Comparison of ENCODE assay signal across 11 cellular contexts in genomic region chr9:92952861-92953620, GRCh38. TPM values are rescaled to one million over a fixed set of nuclear protein-coding genes. Genes with fewer than 3 reads are reported as not detected.
DNase-seq lines count a peak whose midpoint lies in the region; ATAC-seq, FAIRE-seq and TF ChIP-seq lines count a peak whose summit lies in the region.
"Had no signal": no experiment of that assay in that cellular context is flagged by ENCODE, and none has a peak within 500 bp of the region (broad histone marks: within the 10 kb centered on the region; RNA-seq: fewer than 3 reads in every experiment).

No MANE protein-coding gene starts in this region.

- H3K79me2 ChIP-seq in GM23338 (replicated peaks; ENCODE audit: insufficient read depth) = no peaks in the 10 kb centered on the region

- H3F3A ChIP-seq in GM23338 (replicated peaks; ENCODE audit: low read depth) = no peaks in the 10 kb centered on the region; the same call in 1 of the 2 replicates

- peak overlapping the region; percentile 19 to 79 (median 68) for H3K27ac ChIP-seq in heart right ventricle
- H3K27ac ChIP-seq in right atrium auricular region = peak overlapping the region in 1 of 2 donors; percentile 46
- peak overlapping the region; percentile 79 for H3K27ac ChIP-seq in effector memory CD4-positive, alpha-beta T cell (ENCODE audit: insufficient read depth, low read length, poor library complexity, severe bottlenecking)
- H3K27ac ChIP-seq in thyroid gland = peak overlapping the region in 2 of 3 donors; percentile 42 to 47
- no peak overlapping the region for H3K27ac ChIP-seq in GM23338 (ENCODE audit: low read depth)

- no peak overlapping the region for H3K4me2 ChIP-seq in GM23338

- DNase-seq in heart right ventricle (no peak), right atrium auricular region (ENCODE audit: low spot score) (no peak), NCI-H524 treated with DMSO at 0.1 percent for 48 hours (lab: John Stamatoyannopoulos, UW) (peak; percentile 44), thyroid gland (peak; percentile 64 to 65), GM12892 (ENCODE audit: insufficient read length) (no peak), GM23338 (ENCODE audit: low spot score) (no peak)
- DNase-seq in effector memory CD4-positive, alpha-beta T cell = no peak

- TF ChIP-seq CTCF in heart right ventricle (IDR thresholded peaks at IDR 0.05) (no peak), right atrium auricular region (IDR thresholded peaks at IDR 0.05) (no peak), thyroid gland (IDR thresholded peaks at IDR 0.05) (no peak), GM23338 (conservative IDR thresholded peaks at IDR 0.05; ENCODE audit: low read depth in 2 of 2) (no peak)

- no peaks in the 10 kb centered on the region for H3K9me2 ChIP-seq in GM23338 (ENCODE audit: insufficient read depth)

- TF ChIP-seq POLR2A in thyroid gland (IDR thresholded peaks at IDR 0.05) = no peak
- TF ChIP-seq POLR2A in GM12892 (IDR thresholded peaks at IDR 0.05; ENCODE audit: low read depth, low read length) = no peak

- H2AFZ ChIP-seq in GM23338 = no peak overlapping the region

- H3K9me3 ChIP-seq in heart right ventricle = no peaks in the 10 kb centered on the region
- H3K9me3 ChIP-seq in right atrium auricular region = no peaks in the 10 kb centered on the region
- H3K9me3 ChIP-seq in effector memory CD4-positive, alpha-beta T cell (ENCODE audit: control insufficient read depth, low read length) = no peaks in the 10 kb centered on the region
- no peaks in the 10 kb centered on the region for H3K9me3 ChIP-seq in thyroid gland

- WGBS in heart right ventricle, 2 donors = 43 to 55% methylated on average over 9 of the region's 9 CpGs
- 23 to 33% methylated on average over 9 of the region's 9 CpGs for WGBS in thyroid gland, 2 donors

- no peaks in the 10 kb centered on the region for H3K9me3 Mint-ChIP-seq in GM23338
- H3K9me3 Mint-ChIP-seq: memory B cell had no signal

- no peaks in the 10 kb centered on the region; the same call in 1 of the 3 replicates for H3K4me1 Mint-ChIP-seq in GM23338

- no peak overlapping the region for H3K4me3 Mint-ChIP-seq in GM23338

- H3K27ac Mint-ChIP-seq in GM23338 = no peak overlapping the region

- intact Hi-C loops in heart right ventricle (cut with DNase I) = loop anchor here in 1 of 10 donors (10.0 kb wide), 1 partner anchor 78 kb away; the partner anchor contains the start of gene ZNF484
- intact Hi-C loops in thyroid gland (cut with DNase I) = loop anchor here (10.0 kb wide), 1 partner anchor 52 kb away; no protein-coding TSS in a partner anchor

- no peaks in the 10 kb centered on the region for H3K36me3 Mint-ChIP-seq in GM23338 (ENCODE audit: low read depth)

- peak overlapping the region in 2 of 10 donors; percentile 4 to 24 for H3K4me3 ChIP-seq in heart right ventricle
- H3K4me3 ChIP-seq in right atrium auricular region = no peak overlapping the region
- H3K4me3 ChIP-seq in effector memory CD4-positive, alpha-beta T cell (ENCODE audit: insufficient read depth, low read depth, low read length, poor library complexity, severe bottlenecking) = peak overlapping the region; percentile 43
- no peak overlapping the region for H3K4me3 ChIP-seq in thyroid gland (replicated peaks in 1 of 3)
- H3K4me3 ChIP-seq in GM23338 = no peak overlapping the region

- ATAC-seq in heart right ventricle (no peak), GM23338 (no peak), GM21576 (IDR thresholded peaks at IDR 0.05; ENCODE audit: unreplicated experiment) (no peak)
- ATAC-seq: Panc1 had no signal

- peaks cover 0 to 62% (median 38%) of the 10 kb centered on the region in 7 donors for H3K27me3 ChIP-seq in heart right ventricle
- peaks cover 0 to under 1% of the 10 kb centered on the region in 2 donors for H3K27me3 ChIP-seq in right atrium auricular region
- H3K27me3 ChIP-seq in effector memory CD4-positive, alpha-beta T cell (replicated peaks; ENCODE audit: control insufficient read depth, insufficient read depth, low read length, poor library complexity, severe bottlenecking) = no peaks in the 10 kb centered on the region
- H3K27me3 ChIP-seq in thyroid gland = no peaks in the 10 kb centered on the region
- H3K27me3 ChIP-seq in GM23338 (ENCODE audit: insufficient read depth) = no peaks in the 10 kb centered on the region

- peaks cover 8% of the 10 kb centered on the region for H3K27me3 Mint-ChIP-seq in GM23338 (ENCODE audit: insufficient read depth, low read depth, poor library complexity)

- H4K20me1 ChIP-seq in GM23338 (replicated peaks; ENCODE audit: insufficient read depth) = no peaks in the 10 kb centered on the region

- peaks cover 2 to 24% (median 15%) of the 10 kb centered on the region in 9 donors for H3K4me1 ChIP-seq in heart right ventricle
- peaks cover 0 to 7% of the 10 kb centered on the region in 2 donors for H3K4me1 ChIP-seq in right atrium auricular region
- H3K4me1 ChIP-seq in effector memory CD4-positive, alpha-beta T cell (ENCODE audit: control insufficient read depth, insufficient read depth, low read length, poor library complexity, severe bottlenecking) = peaks cover 77% of the 10 kb centered on the region
- peaks cover 10 to 18% of the 10 kb centered on the region in 2 donors for H3K4me1 ChIP-seq in thyroid gland
- peaks cover 2% of the 10 kb centered on the region for H3K4me1 ChIP-seq in GM23338 (ENCODE audit: insufficient read depth)

- H3K36me3 ChIP-seq in heart right ventricle = no peaks in the 10 kb centered on the region
- no peaks in the 10 kb centered on the region for H3K36me3 ChIP-seq in right atrium auricular region
- H3K36me3 ChIP-seq in effector memory CD4-positive, alpha-beta T cell (ENCODE audit: control insufficient read depth, insufficient read depth, low read length) = no peaks in the 10 kb centered on the region
- H3K36me3 ChIP-seq in thyroid gland = no peaks in the 10 kb centered on the region
- no peaks in the 10 kb centered on the region for H3K36me3 ChIP-seq in GM23338 (ENCODE audit: insufficient read depth)

- no peak for FAIRE-seq in GM12892 (lab: Jason Lieb, UNC)

TF ChIP-seq in GM23338, 12 proteins besides CTCF, POLR2A, EP300 and RAD21 (continues in another document):
- TF ChIP-seq CREB1 (CRISPR knock-in tag; IDR thresholded peaks at IDR 0.05; ENCODE audit: low read depth) (no peak), STAT1 (IDR thresholded peaks at IDR 0.05; ENCODE audit: unreplicated experiment) (no peak), REST (IDR thresholded peaks at IDR 0.05; ENCODE audit: unreplicated experiment) (no peak), EZH2phosphoT487 (IDR thresholded peaks at IDR 0.05; ENCODE audit: unreplicated experiment) (no peak), NANOG (IDR thresholded peaks at IDR 0.05; ENCODE audit: borderline replicate concordance) (no peak), ZNF331 (CRISPR knock-in tag; IDR thresholded peaks at IDR 0.05; ENCODE audit: low read depth) (no peak), JUNB (IDR thresholded peaks at IDR 0.05; ENCODE audit: unreplicated experiment) (no peak), ETS1 (IDR thresholded peaks at IDR 0.05) (no peak), EZH2 (IDR thresholded peaks at IDR 0.05; ENCODE audit: low read depth, unreplicated experiment) (no peak), ZNF114 (CRISPR knock-in tag; IDR thresholded peaks at IDR 0.05) (no peak)

RNA-seq across cellular contexts. Expression of gene FGD3, which starts 5.7 kb away (rescaled TPM):
- total RNA-seq in heart right ventricle = 1 to 10 TPM in 9 of 10 donors, under 1 TPM in 1; 0.40 to 8.5 (median 2.2) TPM
- 1 to 10 TPM; 1.6 to 2.3 TPM for polyA plus RNA-seq in heart right ventricle
- 1 to 10 TPM; 2.2 to 3.3 TPM for total RNA-seq in right atrium auricular region
- 1 to 10 TPM; 5.2 to 6.6 (median 5.6) TPM for total RNA-seq in thyroid gland
- polyA plus RNA-seq in GM12892 (2012; ENCODE audit: missing spikeins) = 6.6 TPM
- total RNA-seq in GM23338 (2014; rRNA removed; shearing (Covaris generic)) = 1.7 and 2.0 TPM in 2 replicates
- polyA plus RNA-seq in GM23338 (2016; fragmentation: Nextera tagmentation; extraction: Ambion mirVana) = 0.57 and 0.95 TPM in 2 replicates
- polyA plus RNA-seq: BJ had no signal

Comparison
In these comparisons a context has a peak if more than half of its experiments do, and no peak if none do; other contexts are left out.
1. DNase-seq: peak in NCI-H524 treated with DMSO at 0.1 percent for 48 hours (single experiment) and thyroid gland (2 of 2); none in heart right ventricle (0 of 2), right atrium auricular region (single experiment), effector memory CD4-positive, alpha-beta T cell (0 of 3), GM12892 (single experiment) and GM23338 (single experiment).